ENCODE assay signal across 23 cellular contexts in the genomic region with DNA sequence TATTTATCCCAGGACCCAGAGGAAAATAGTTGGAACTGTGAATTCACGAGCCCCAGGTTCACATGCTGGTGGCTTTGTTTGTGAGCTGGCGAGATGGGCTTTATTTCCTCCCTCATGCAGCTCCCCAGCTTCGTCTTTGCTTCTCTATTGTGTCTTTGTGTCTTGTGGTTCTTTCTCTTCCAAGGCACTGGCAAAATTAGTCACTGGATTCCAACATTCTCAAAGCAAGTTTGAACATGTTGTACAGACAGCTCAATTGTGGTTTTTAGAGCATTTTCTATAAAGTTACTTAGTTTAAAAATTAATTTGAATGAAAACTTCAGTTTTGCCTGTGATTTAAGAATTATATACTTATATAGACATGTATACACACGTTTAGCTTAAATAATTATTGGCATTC. TPM values are rescaled to one million over a fixed set of nuclear protein-coding genes. Genes with fewer than 3 reads are reported as not detected.
DNase-seq lines count a peak whose midpoint lies in the region; ATAC-seq, FAIRE-seq and TF ChIP-seq lines count a peak whose summit lies in the region.
"Had no signal": no experiment of that assay in that cellular context is flagged by ENCODE, and none has a peak within 500 bp of the region (broad histone marks: within the 10 kb centered on the region; RNA-seq: fewer than 3 reads in every experiment).

No MANE protein-coding gene starts in this region.

- no peaks in the 10 kb centered on the region for H3K9me1 ChIP-seq in keratinocyte (ENCODE audit: control insufficient read depth, extremely low read depth, insufficient read depth, low read length)

- H3K4me3 ChIP-seq in cardiac muscle cell: no peak overlapping the region
- H3K4me3 ChIP-seq in bronchial epithelial cell (ENCODE audit: low read depth, low read length): no peak overlapping the region
- peak overlapping the region in 1 of 3 experiments; percentile 33 for H3K4me3 ChIP-seq in keratinocyte (ENCODE audit: control insufficient read depth in 2 of 3, extremely low read depth in 1 of 3, insufficient read depth in 2 of 3, low read depth in 1 of 3, low read length in 3 of 3)
- H3K4me3 ChIP-seq in PC-3 (ENCODE audit: low read length): no peak overlapping the region
- H3K4me3 ChIP-seq: gastrocnemius medialis, uterus had no signal

- H3K4me1 ChIP-seq in cardiac muscle cell (ENCODE audit: low read depth) (peaks cover 23% of the 10 kb centered on the region), keratinocyte (ENCODE audit: control insufficient read depth, extremely low read depth, insufficient read depth, low read length) (peaks cover 13% of the 10 kb centered on the region), PC-3 (ENCODE audit: insufficient read depth, low read length) (no peaks in the 10 kb centered on the region)
- H3K4me1 ChIP-seq: uterus had no signal

- intact Hi-C loops in left ventricle myocardium superior (cut with micrococcal nuclease): no loop called here
- intact Hi-C loops in PC-3 (cut with micrococcal nuclease): no loop called here

- H3K9me2 ChIP-seq in PC-3 (replicated peaks; ENCODE audit: low read length): no peaks in the 10 kb centered on the region

- H3K4me2 ChIP-seq in keratinocyte (ENCODE audit: control insufficient read depth, extremely low read depth, insufficient read depth, low read depth, low read length) (peak overlapping the region; percentile 54), PC-3 (ENCODE audit: low read length) (no peak overlapping the region)

- BruUV-seq in PC-3 (replicated peaks; lab: Mats Ljungman, UMichigan): no TSS peak

- POLR2A ChIA-PET in PC-3 (lab: Charles Lee; ENCODE audit: unreplicated experiment): no interaction called here

- H3K27me3 ChIP-seq in cardiac muscle cell: no peaks in the 10 kb centered on the region
- no peaks in the 10 kb centered on the region for H3K27me3 ChIP-seq in bronchial epithelial cell (ENCODE audit: control insufficient read depth, insufficient read depth, low read length)
- no peaks in the 10 kb centered on the region for H3K27me3 ChIP-seq in keratinocyte (ENCODE audit: control insufficient read depth, extremely low read depth, insufficient read depth, low read length)
- no peaks in the 10 kb centered on the region for H3K27me3 ChIP-seq in PC-3 (ENCODE audit: low read length)
- H3K27me3 ChIP-seq: gastrocnemius medialis, uterus had no signal

- FAIRE-seq in bronchial epithelial cell (lab: Jason Lieb, UNC) (no peak), keratinocyte (lab: Jason Lieb, UNC) (peak; percentile 85), urothelium cell line (lab: Jason Lieb, UNC) (no peak)
- FAIRE-seq: A204.1 had no signal

- H2AFZ ChIP-seq in keratinocyte (ENCODE audit: control insufficient read depth, low read length) (no peak overlapping the region), PC-3 (ENCODE audit: low read length) (no peak overlapping the region)

- no peaks in the 10 kb centered on the region for H3K9me3 ChIP-seq in cardiac muscle cell (ENCODE audit: low read depth)
- H3K9me3 ChIP-seq in keratinocyte (ENCODE audit: control insufficient read depth, low read depth, low read length): peaks cover 4% of the 10 kb centered on the region
- H3K9me3 ChIP-seq in PC-3 (ENCODE audit: low read length): no peaks in the 10 kb centered on the region
- H3K9me3 ChIP-seq: gastrocnemius medialis, uterus had no signal

- DNase-seq in cardiac muscle cell (ENCODE audit: low read depth in 1 of 2, low spot score in 1 of 2) (peak in 1 of 2 donors; percentile 24), left ventricle myocardium superior (no peak), bronchial epithelial cell (ENCODE audit: low read depth) (peak; percentile 93), keratinocyte (ENCODE audit: low read depth, low spot score) (peak; percentile 73), urothelium cell line (ENCODE audit: low spot score) (peak; percentile 37), D341Med (ENCODE audit: low spot score) (no peak), PC-3 (no peak), pons (ENCODE audit: low spot score) (no peak)
- DNase-seq: activated CD8-positive, alpha-beta memory T cell treated with anti-CD3 and anti-CD28 coated beads, Interleukin-2, amount 10 ng/mL, durations not matched to agents 7 days and 5 days; activated naive CD4-positive, alpha-beta T cell; central memory CD4-positive, alpha-beta T cell; DND-41; effector memory CD4-positive, alpha-beta T cell; gastrocnemius medialis; NCI-H446; NK-92 treated with Interleukin-12 subunit alpha and Interleukin-12 subunit beta, amount 100 ng/mL, for 24 hours; stimulated activated CD4-positive, alpha-beta T cell treated with anti-CD3 and anti-CD28 coated beads, Interleukin-15, amount 100 ng/mL, for 24 hours; T-helper 17 cell; uterus had no signal

- peaks cover 81% of the 10 kb centered on the region for H3K79me2 ChIP-seq in keratinocyte (ENCODE audit: control insufficient read depth, insufficient read depth, low read length)
- peaks cover 89% of the 10 kb centered on the region for H3K79me2 ChIP-seq in PC-3 (ENCODE audit: low read length)

- CTCF ChIA-PET in PC-3 (lab: Charles Lee): no interaction called here

- dilution Hi-C loops in keratinocyte (cut with MboI; ENCODE audit: extremely low pct_ligation_motif_present, low sequenced_read_pairs): no loop called here

- ATAC-seq in left ventricle myocardium superior (no peak), PC-3 (no peak)
- ATAC-seq: activated CD4-positive, CD25-positive, alpha-beta regulatory T cell treated with anti-CD3 and anti-CD28 coated beads, Interleukin-2, amount 50 U/mL, for 24 hours; activated CD8-positive, alpha-beta memory T cell treated with anti-CD3 and anti-CD28 coated beads, Interleukin-2, amount 10 ng/mL, durations not matched to agents 7 days and 5 days; gastrocnemius medialis; naive thymus-derived CD8-positive, alpha-beta T cell; Right ventricle myocardium inferior; T-helper 17 cell had no signal

- H3K27ac ChIP-seq in cardiac muscle cell (peak overlapping the region; percentile 27), keratinocyte (ENCODE audit: control insufficient read depth, insufficient read depth, low read length) (peak overlapping the region; percentile 58), PC-3 (ENCODE audit: low read length) (no peak overlapping the region)
- H3K27ac ChIP-seq: gastrocnemius medialis, uterus had no signal

- H4K20me1 ChIP-seq in keratinocyte (ENCODE audit: control insufficient read depth, extremely low read depth, insufficient read depth, low read length) (no peaks in the 10 kb centered on the region), PC-3 (ENCODE audit: low read length) (peaks cover 5% of the 10 kb centered on the region; the same call in 1 of the 2 replicates)

- H3K36me3 ChIP-seq in cardiac muscle cell: peaks cover 49% of the 10 kb centered on the region
- H3K36me3 ChIP-seq in bronchial epithelial cell (ENCODE audit: control insufficient read depth, insufficient read depth, low read length): peaks cover 21% of the 10 kb centered on the region
- peaks cover 35 to 70% of the 10 kb centered on the region in 2 experiments for H3K36me3 ChIP-seq in keratinocyte (ENCODE audit: control insufficient read depth in 2 of 2, extremely low read depth in 1 of 2, insufficient read depth in 2 of 2, low read length in 2 of 2)
- peaks cover 78% of the 10 kb centered on the region for H3K36me3 ChIP-seq in PC-3 (ENCODE audit: low read depth, low read length)
- H3K36me3 ChIP-seq: uterus had no signal

- H3F3A ChIP-seq in PC-3 (ENCODE audit: low read length, unreplicated experiment): no peaks in the 10 kb centered on the region

- TF ChIP-seq CTCF in cardiac muscle cell (IDR thresholded peaks at IDR 0.05; ENCODE audit: low read depth, low read length) (no peak), bronchial epithelial cell (IDR thresholded peaks at IDR 0.05; ENCODE audit: insufficient read depth, low read length, severe bottlenecking) (no peak), keratinocyte (optimal IDR thresholded peaks at IDR 0.05 in 1 of 3, IDR thresholded peaks at IDR 0.05 in 1 of 3, conservative IDR thresholded peaks at IDR 0.05 in 1 of 3; ENCODE audit: extremely low read depth in 1 of 3, insufficient read depth in 2 of 3, low read length in 3 of 3) (no peak), PC-3 (conservative IDR thresholded peaks at IDR 0.05; ENCODE audit: low read depth, low read length) (no peak)

- H3K9ac ChIP-seq in keratinocyte (ENCODE audit: control insufficient read depth, extremely low read depth, insufficient read depth, low read length) (no peak overlapping the region), PC-3 (ENCODE audit: low read length) (no peak overlapping the region)

RNA-seq across cellular contexts. Expression of gene NDUFS6, which starts 7.3 kb away (rescaled TPM):
- total RNA-seq in cardiac muscle cell (141 and 286 TPM in 2 replicates), left ventricle myocardium superior (128 TPM), bronchial epithelial cell (21.1 and 49.9 TPM in 2 replicates), PC-3 (2014; rRNA removed) (104 and 144 TPM in 2 replicates)
- polyA plus RNA-seq in cardiac muscle cell (281 and 371 TPM in 2 replicates), keratinocyte (35.2 to 127 TPM (median 66.3 TPM) in 3 replicates)
- 99.2 TPM for polyA plus RNA-seq in keratinocyte (2011; ENCODE audit: low read depth)
- 17.8 and 50.2 TPM in 2 replicates for polyA plus RNA-seq in keratinocyte (2011; cell fraction: cytosol; rRNA removed)
- polyA plus RNA-seq in keratinocyte (2011; cell fraction: nucleus; rRNA removed): 22.3 and 39.5 TPM in 2 replicates
- 59.4 and 132 TPM in 2 replicates for polyA plus RNA-seq in keratinocyte (2012; ENCODE audit: low replicate concordance)
- polyA minus RNA-seq in keratinocyte: 5.5 to 13.2 TPM (median 6.7 TPM) in 3 replicates
- 58.5 TPM for polyA minus RNA-seq in keratinocyte (2011; cell fraction: cytosol; rRNA and poly(A)+ RNA removed)
- polyA minus RNA-seq in keratinocyte (2011; cell fraction: nucleus; rRNA and poly(A)+ RNA removed): 4.5 and 7.8 TPM in 2 replicates

RNA-seq across cellular contexts. Expression of gene MRPL36, which starts 8.8 kb away (rescaled TPM):
- total RNA-seq in cardiac muscle cell (73.9 and 101 TPM in 2 replicates), left ventricle myocardium superior (66.7 TPM), bronchial epithelial cell (61.1 and 63.1 TPM in 2 replicates), PC-3 (2014; rRNA removed) (91.9 and 116 TPM in 2 replicates)
- polyA plus RNA-seq in cardiac muscle cell (195 and 206 TPM in 2 replicates), keratinocyte (84.2 to 152 TPM (median 121 TPM) in 3 replicates)
- 129 TPM for polyA plus RNA-seq in keratinocyte (2011; ENCODE audit: low read depth)
- 116 and 120 TPM in 2 replicates for polyA plus RNA-seq in keratinocyte (2011; cell fraction: cytosol; rRNA removed)
- polyA plus RNA-seq in keratinocyte (2011; cell fraction: nucleus; rRNA removed): 57.9 and 66.3 TPM in 2 replicates
- polyA plus RNA-seq in keratinocyte (2012; ENCODE audit: low replicate concordance): 99.1 and 103 TPM in 2 replicates
- polyA minus RNA-seq in keratinocyte: 36.4 to 62.4 TPM (median 51.7 TPM) in 3 replicates
- polyA minus RNA-seq in keratinocyte (2011; cell fraction: cytosol; rRNA and poly(A)+ RNA removed): 64.8 TPM
- polyA minus RNA-seq in keratinocyte (2011; cell fraction: nucleus; rRNA and poly(A)+ RNA removed): 10.3 and 12.1 TPM in 2 replicates

Comparison
In these comparisons a context has a peak if more than half of its experiments do, and no peak if none do; other contexts are left out.
1. DNase-seq: peak in bronchial epithelial cell (single experiment), keratinocyte (single experiment) and urothelium cell line (single experiment); none in left ventricle myocardium superior (single experiment), D341Med (single experiment), PC-3 (single experiment) and pons (single experiment).